ENCODE assay signal across 8 cellular contexts in genomic region chr20:18567739-18568091, GRCh38. TPM values are rescaled to one million over a fixed set of nuclear protein-coding genes. Genes with fewer than 3 reads are reported as not detected.
DNase-seq lines count a peak whose midpoint lies in the region; ATAC-seq and TF ChIP-seq lines count a peak whose summit lies in the region.

No MANE protein-coding gene starts in this region.

- H3K36me3 Mint-ChIP-seq in CD4-positive, CD25-positive, alpha-beta regulatory T cell = peaks cover 25% of the 10 kb centered on the region
- H3K36me3 Mint-ChIP-seq in GM23338 (ENCODE audit: low read depth) = peaks cover 30% of the 10 kb centered on the region

- TF ChIP-seq CTCF in GM23338 (conservative IDR thresholded peaks at IDR 0.05; ENCODE audit: low read depth in 2 of 2) (no peak), WI38 (IDR thresholded peaks at IDR 0.05; ENCODE audit: low read depth, low read length) (no peak), right atrium auricular region (IDR thresholded peaks at IDR 0.05) (no peak), spleen (IDR thresholded peaks at IDR 0.05 in 8 of 11, conservative IDR thresholded peaks at IDR 0.05 in 3 of 11) (no peak)

- H3K4me3 ChIP-seq in CD4-positive, CD25-positive, alpha-beta regulatory T cell (ENCODE audit: low read depth, low read length) = peak overlapping the region; percentile 98
- peak overlapping the region; percentile 77 for H3K4me3 ChIP-seq in GM23338
- H3K4me3 ChIP-seq in WI38 (ENCODE audit: low read depth, low read length) = peak overlapping the region; percentile 83
- H3K4me3 ChIP-seq in right atrium auricular region = peak overlapping the region; percentile 57 to 75
- H3K4me3 ChIP-seq in spleen = peak overlapping the region; percentile 43 to 80 (median 65)

- H3K27ac ChIP-seq in CD4-positive, CD25-positive, alpha-beta regulatory T cell (ENCODE audit: insufficient read depth, low read length, poor library complexity, severe bottlenecking) = peak overlapping the region; percentile 91
- H3K27ac ChIP-seq in GM23338 (ENCODE audit: low read depth) (no peak overlapping the region; the same call in 1 of the 2 replicates), right atrium auricular region (peak overlapping the region; percentile 80 to 86), spleen (peak overlapping the region; percentile 76 to 93 (median 90))

- H3K9me2 ChIP-seq in GM23338 (ENCODE audit: insufficient read depth) = no peaks in the 10 kb centered on the region

- H3K4me1 ChIP-seq in CD4-positive, CD25-positive, alpha-beta regulatory T cell (ENCODE audit: control insufficient read depth, insufficient read depth, low read length, poor library complexity, severe bottlenecking) = peaks cover 17% of the 10 kb centered on the region
- H3K4me1 ChIP-seq in GM23338 (ENCODE audit: insufficient read depth) = peaks cover 5% of the 10 kb centered on the region
- H3K4me1 ChIP-seq in right atrium auricular region = peaks cover 0 to 12% of the 10 kb centered on the region in 2 donors
- peaks cover 9 to 36% (median 20%) of the 10 kb centered on the region in 6 donors for H3K4me1 ChIP-seq in spleen

- peaks cover 15% of the 10 kb centered on the region for H3K79me2 ChIP-seq in GM23338 (replicated peaks; ENCODE audit: insufficient read depth)

- no peaks in the 10 kb centered on the region for H3K27me3 Mint-ChIP-seq in CD4-positive, CD25-positive, alpha-beta regulatory T cell
- peaks cover 5% of the 10 kb centered on the region for H3K27me3 Mint-ChIP-seq in GM23338 (ENCODE audit: insufficient read depth, low read depth, poor library complexity)

- peaks cover 10 to 28% (median 16%) of the 10 kb centered on the region in 4 donors for H3K4me1 Mint-ChIP-seq in CD4-positive, CD25-positive, alpha-beta regulatory T cell
- H3K4me1 Mint-ChIP-seq in GM23338 = no peaks in the 10 kb centered on the region

- no peaks in the 10 kb centered on the region for H4K20me1 ChIP-seq in GM23338 (replicated peaks; ENCODE audit: insufficient read depth)

- no peaks in the 10 kb centered on the region for H3K9me3 ChIP-seq in CD4-positive, CD25-positive, alpha-beta regulatory T cell (ENCODE audit: control insufficient read depth in 2 of 2, low read length in 2 of 2)
- H3K9me3 ChIP-seq in right atrium auricular region = no peaks in the 10 kb centered on the region
- H3K9me3 ChIP-seq in spleen = peaks cover 0 to 5% (median 0%) of the 10 kb centered on the region in 8 donors

- no peak for DNase-seq in CD4-positive, CD25-positive, alpha-beta regulatory T cell
- DNase-seq in GM23338 (ENCODE audit: low spot score) (no peak), right atrium auricular region (ENCODE audit: low spot score) (no peak), spleen (no peak), COLO829 (ENCODE audit: low spot score) (no peak)
- no peak for DNase-seq in stimulated activated naive CD4-positive, alpha-beta T cell treated with Interleukin-2 at 50 U/mL for 16 hours (lab: John Stamatoyannopoulos, UW)
- no peak for DNase-seq in stimulated activated CD4-positive, alpha-beta T cell treated with anti-CD3 and anti-CD28 coated beads, Interleukin-2, amount 100 ng/mL, for 48 hours

- 4 to 9% (median 7%) methylated on average over 6 of the region's 6 CpGs for WGBS in spleen, 5 donors

- ATAC-seq in CD4-positive, CD25-positive, alpha-beta regulatory T cell (ENCODE audit: low read depth in 2 of 2) = no peak
- ATAC-seq in GM23338 = peak; percentile 8; the same call in 2 of the 3 replicates

- peak overlapping the region; percentile 81 for H3K4me2 ChIP-seq in GM23338

- peaks cover 0 to 4% (median 0%) of the 10 kb centered on the region in 7 donors for H3K9me3 Mint-ChIP-seq in CD4-positive, CD25-positive, alpha-beta regulatory T cell
- no peaks in the 10 kb centered on the region; the same call in 1 of the 3 replicates for H3K9me3 Mint-ChIP-seq in GM23338

- intact Hi-C loops in spleen (cut with DNase I; ENCODE audit: low total_unique reads) = loop anchor here (10.0 kb wide), 1 partner anchor 63 kb away; the partner anchor contains the start of gene SEC23B

- 0 out of 2 replicates have a peak, but pooled peaks cover 4% of the 10 kb centered on the region for H3F3A ChIP-seq in GM23338 (replicated peaks; ENCODE audit: low read depth)

- H2AFZ ChIP-seq in GM23338 = peak overlapping the region; percentile 64; the same call in 1 of the 2 replicates

- peak overlapping the region; percentile 100 for H3K27ac Mint-ChIP-seq in CD4-positive, CD25-positive, alpha-beta regulatory T cell
- H3K27ac Mint-ChIP-seq in GM23338 = peak overlapping the region; percentile 99

- H3K36me3 ChIP-seq in CD4-positive, CD25-positive, alpha-beta regulatory T cell (ENCODE audit: control insufficient read depth, insufficient read depth, low read length) = peaks cover 22% of the 10 kb centered on the region
- H3K36me3 ChIP-seq in GM23338 (ENCODE audit: insufficient read depth) = peaks cover 6% of the 10 kb centered on the region; the same call in 1 of the 2 replicates
- peaks cover 10% of the 10 kb centered on the region for H3K36me3 ChIP-seq in right atrium auricular region
- H3K36me3 ChIP-seq in spleen = peaks cover 0 to 44% (median 20%) of the 10 kb centered on the region in 6 donors

- TF ChIP-seq POLR2A in spleen (IDR thresholded peaks at IDR 0.05) = no peak

- peak overlapping the region; percentile 86 to 99 (median 96) for H3K4me3 Mint-ChIP-seq in CD4-positive, CD25-positive, alpha-beta regulatory T cell
- H3K4me3 Mint-ChIP-seq in GM23338 = peak overlapping the region; percentile 90

- no peaks in the 10 kb centered on the region for H3K27me3 ChIP-seq in CD4-positive, CD25-positive, alpha-beta regulatory T cell (ENCODE audit: control insufficient read depth, insufficient read depth, low read length)
- H3K27me3 ChIP-seq in GM23338 (ENCODE audit: insufficient read depth) = no peaks in the 10 kb centered on the region
- no peaks in the 10 kb centered on the region for H3K27me3 ChIP-seq in right atrium auricular region
- no peaks in the 10 kb centered on the region for H3K27me3 ChIP-seq in spleen (replicated peaks in 1 of 7)

TF ChIP-seq in GM23338, 12 proteins besides CTCF, POLR2A, EP300 and RAD21 (continues in another document):
- no peak for TF ChIP-seq ZNF114 (CRISPR knock-in tag; IDR thresholded peaks at IDR 0.05)
- TF ChIP-seq ZNF331 (CRISPR knock-in tag; IDR thresholded peaks at IDR 0.05; ENCODE audit: low read depth) = no peak
- no peak for TF ChIP-seq NANOG (IDR thresholded peaks at IDR 0.05; ENCODE audit: borderline replicate concordance)
- no peak for TF ChIP-seq POLR2AphosphoS5 (IDR thresholded peaks at IDR 0.05; ENCODE audit: low read depth)
- TF ChIP-seq JUNB (IDR thresholded peaks at IDR 0.05; ENCODE audit: unreplicated experiment) = no peak

RNA-seq across cellular contexts. Expression of gene SMIM26, which starts 0.5 kb away (rescaled TPM):
- 46.0 TPM for total RNA-seq in CD4-positive, CD25-positive, alpha-beta regulatory T cell
- 100 to 1,000 TPM; 210 to 255 (median 244) TPM for polyA plus RNA-seq in CD4-positive, CD25-positive, alpha-beta regulatory T cell
- 94.3 and 108 TPM in 2 replicates for total RNA-seq in GM23338 (2014; rRNA removed; shearing (Covaris generic))
- polyA plus RNA-seq in GM23338 (2016; fragmentation: Nextera tagmentation; extraction: Ambion mirVana) (308 and 363 TPM in 2 replicates), spleen (100 to 1,000 TPM; 116 to 127 (median 126) TPM)
- total RNA-seq in right atrium auricular region (100 to 1,000 TPM; 165 to 170 TPM), spleen (100 to 1,000 TPM in 1 of 7 donors, 10 to 100 TPM in 6; 36.5 to 104 (median 47.7) TPM)

RNA-seq across cellular contexts. Expression of gene DTD1, which starts 20.1 kb away (rescaled TPM):
- total RNA-seq in CD4-positive, CD25-positive, alpha-beta regulatory T cell = 16.5 TPM
- 10 to 100 TPM; 40.6 to 47.2 (median 44.6) TPM for polyA plus RNA-seq in CD4-positive, CD25-positive, alpha-beta regulatory T cell
- 69.8 and 82.7 TPM in 2 replicates for total RNA-seq in GM23338 (2014; rRNA removed; shearing (Covaris generic))
- polyA plus RNA-seq in GM23338 (2016; fragmentation: Nextera tagmentation; extraction: Ambion mirVana) = 65.6 and 74.0 TPM in 2 replicates
- 10 to 100 TPM; 15.5 to 16.9 TPM for total RNA-seq in right atrium auricular region
- total RNA-seq in spleen = 10 to 100 TPM; 18.3 to 29.7 (median 24.6) TPM
- polyA plus RNA-seq in spleen = 10 to 100 TPM; 17.4 to 22.8 (median 21.8) TPM

RNA-seq across cellular contexts. Expression of gene SEC23B, which starts 60.0 kb away (rescaled TPM):
- 57.7 TPM for total RNA-seq in CD4-positive, CD25-positive, alpha-beta regulatory T cell
- polyA plus RNA-seq in CD4-positive, CD25-positive, alpha-beta regulatory T cell = 10 to 100 TPM; 45.0 to 54.5 (median 46.9) TPM
- total RNA-seq in GM23338 (2014; rRNA removed; shearing (Covaris generic)) = 50.0 and 66.6 TPM in 2 replicates
- polyA plus RNA-seq in GM23338 (2016; fragmentation: Nextera tagmentation; extraction: Ambion mirVana) = 27.2 and 28.3 TPM in 2 replicates
- total RNA-seq in right atrium auricular region = 10 to 100 TPM in 1 of 2 donors, 1 to 10 TPM in 1; 6.8 to 19.1 TPM
- total RNA-seq in spleen = 10 to 100 TPM; 42.8 to 67.5 (median 56.9) TPM
- 10 to 100 TPM in 2 of 3 donors, 1 to 10 TPM in 1; 7.2 to 16.1 (median 10.0) TPM for polyA plus RNA-seq in spleen
